24 cellular contexts compared by ENCODE assay signal in genomic region chr2:83826601-83827000, GRCh38.
"Had no signal": no experiment of that assay in that cellular context is flagged by ENCODE, and none has a peak within 500 bp of the region (broad histone marks: within the 10 kb centered on the region; RNA-seq: fewer than 3 reads in every experiment).

No MANE protein-coding gene starts in this region.

- DNase-seq: activated CD4-positive, alpha-beta T cell treated with anti-CD3 and anti-CD28 coated beads for 48 hours; activated CD4-positive, alpha-beta T cell treated with anti-CD3 and anti-CD28 coated beads, Interleukin-2, amount 50 U/mL, for 4 hours; activated CD4-positive, CD25-positive, alpha-beta regulatory T cell treated with anti-CD3 and anti-CD28 coated beads, Interleukin-2, amount 50 U/mL, for 72 hours; activated CD8-positive, alpha-beta memory T cell treated with anti-CD3 and anti-CD28 coated beads, Interleukin-2, amount 50 U/mL, for 48 hours; activated CD8-positive, alpha-beta T cell treated with anti-CD3 and anti-CD28 coated beads, Interleukin-2, amount 10 ng/mL, durations not matched to agents 7 days and 5 days; activated effector memory CD4-positive, alpha-beta T cell treated with Interleukin-2 at 50 U/mL for 16 hours; activated naive CD4-positive, alpha-beta T cell treated with Interleukin-2 at 50 U/mL for 16 hours; activated naive CD8-positive, alpha-beta T cell treated with anti-CD3 and anti-CD28 coated beads, Interleukin-2, amount 50 U/mL, for 24 hours; activated T-cell treated with anti-CD3 and anti-CD28 coated beads, Interleukin-2, amount 50 U/mL, for 24 hours; amniotic stem cell; Karpas-422; NCI-H1105 treated with DMSO at 0.1 percent for 48 hours; NCI-H187; NCI-H2081; NCI-H2227 treated with DMSO at 0.1 percent for 48 hours; NCI-H510A; Peyer's patch; SHP77 had no signal

- H3K9me3 ChIP-seq: ascending aorta, body of pancreas, Peyer's patch had no signal

- H3K36me3 ChIP-seq: ascending aorta, cardiac muscle cell, Peyer's patch had no signal

- H3K4me1 ChIP-seq: ascending aorta, body of pancreas, Peyer's patch had no signal

- H3K4me3 ChIP-seq: ascending aorta, body of pancreas, cardiac muscle cell, K562, Peyer's patch had no signal

- ATAC-seq: activated CD8-positive, alpha-beta T cell treated with anti-CD3 and anti-CD28 coated beads, Interleukin-2, amount 10 ng/mL, durations not matched to agents 7 days and 5 days; activated naive CD4-positive, alpha-beta T cell treated with anti-CD3 and anti-CD28 coated beads, Interleukin-2, amount 50 U/mL, for 72 hours; activated naive CD8-positive, alpha-beta T cell treated with anti-CD3 and anti-CD28 coated beads, Interleukin-2, amount 50 U/mL, for 24 hours; body of pancreas; K562; WTC11 had no signal

- H3K27ac ChIP-seq: ascending aorta, body of pancreas, cardiac muscle cell, Peyer's patch had no signal

- H3K27me3 ChIP-seq: ascending aorta, body of pancreas, cardiac muscle cell, Peyer's patch had no signal
